In the genomic region with DNA sequence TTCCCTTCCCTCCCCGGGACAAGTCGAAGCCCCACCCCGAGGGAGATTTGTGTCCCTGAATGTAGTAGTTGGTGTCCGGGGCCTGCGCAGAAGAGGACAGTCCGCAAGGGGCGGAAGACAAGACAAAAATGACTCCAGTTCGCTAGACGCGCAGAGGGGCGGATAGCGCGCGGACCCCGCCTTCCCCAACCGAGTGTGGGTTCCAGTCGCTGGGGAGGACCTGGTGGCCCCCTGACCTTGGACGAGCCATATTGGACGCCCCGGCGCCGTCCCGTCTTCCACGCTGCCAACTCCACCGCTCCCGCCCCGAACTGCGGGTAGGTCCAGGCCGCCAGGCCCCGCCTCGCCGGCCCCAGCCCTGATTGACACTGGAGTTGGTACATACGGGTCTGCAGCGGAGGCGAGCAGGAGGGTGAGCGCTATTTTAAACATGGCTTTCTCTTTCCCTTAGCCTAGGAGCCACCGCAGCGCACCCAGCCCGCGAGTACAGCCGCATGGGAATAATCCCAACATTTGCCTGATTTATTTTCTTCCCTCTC, we compare ENCODE assay signal across 8 cellular contexts. TPM values are rescaled to one million over a fixed set of nuclear protein-coding genes. Genes with fewer than 3 reads are reported as not detected.
DNase-seq lines count a peak whose midpoint lies in the region; TF ChIP-seq lines count a peak whose summit lies in the region.

No MANE protein-coding gene starts in this region.

- H3K9me3 ChIP-seq in GM23248 (ENCODE audit: low read depth), result no peaks in the 10 kb centered on the region
- no peaks in the 10 kb centered on the region for H3K9me3 ChIP-seq in Karpas-422 (ENCODE audit: low read length)

- H3K27me3 ChIP-seq in GM23248 (replicated peaks; ENCODE audit: insufficient read depth) (no peaks in the 10 kb centered on the region), Karpas-422 (ENCODE audit: low read length) (no peaks in the 10 kb centered on the region)

- H3K9me2 ChIP-seq in GM23248 (ENCODE audit: insufficient read depth) (no peaks in the 10 kb centered on the region), Karpas-422 (replicated peaks; ENCODE audit: insufficient read depth, low read length) (no peaks in the 10 kb centered on the region)

- H3K9ac ChIP-seq in GM23248 (peak overlapping the region; percentile 95), Karpas-422 (ENCODE audit: low read length) (peak overlapping the region; percentile 92)

- H2AFZ ChIP-seq in GM23248 (peak overlapping the region; percentile 99), Karpas-422 (ENCODE audit: low read length) (peak overlapping the region; percentile 85)

- H3F3A ChIP-seq in GM23248 (ENCODE audit: insufficient read depth), result peaks cover 18% of the 10 kb centered on the region; the same call in 1 of the 2 replicates

- H3K27ac Mint-ChIP-seq in nephron progenitor cell, result peak overlapping the region; percentile 94
- peak overlapping the region; percentile 92 for H3K27ac Mint-ChIP-seq in stimulated activated naive CD8-positive, alpha-beta T cell treated with anti-CD3 and anti-CD28 coated beads, Interleukin-15, Interleukin-2, amounts not matched to agents 100 ng/mL and 50 ng/mL, for 24 hours

- in situ Hi-C loops in GM23248 (cut with MboI), result no loop called here

- H3K4me2 ChIP-seq in GM23248 (ENCODE audit: unreplicated experiment) (peak overlapping the region; percentile 92), Karpas-422 (ENCODE audit: low read depth, low read length, poor library complexity, severe bottlenecking) (peak overlapping the region; percentile 88)

- peaks cover 14% of the 10 kb centered on the region for H3K9me3 Mint-ChIP-seq in nephron progenitor cell
- H3K9me3 Mint-ChIP-seq in stimulated activated naive CD8-positive, alpha-beta T cell treated with anti-CD3 and anti-CD28 coated beads, Interleukin-15, Interleukin-2, amounts not matched to agents 100 ng/mL and 50 ng/mL, for 24 hours, result no peaks in the 10 kb centered on the region

- H4K20me1 ChIP-seq in GM23248 (ENCODE audit: insufficient read depth) (no peaks in the 10 kb centered on the region), Karpas-422 (ENCODE audit: insufficient read depth, low read depth, low read length) (no peaks in the 10 kb centered on the region)

- DNase-seq in EL, result peak; percentile 90
- DNase-seq in GM23248, result peak; percentile 94
- peak; percentile 91 for DNase-seq in Karpas-422
- peak; percentile 94 for DNase-seq in RPMI7951 (ENCODE audit: low read depth)
- peak; percentile 49 for DNase-seq in activated T-helper 9 cell treated with anti-CD3 and anti-CD28 coated beads, Interleukin-2, amount 50 U/mL, for 16 hours (ENCODE audit: low read depth)
- peak; percentile 79 for DNase-seq in fibroblast of the aortic adventitia (ENCODE audit: low read depth)
- DNase-seq in nephron progenitor cell, result peak; percentile 84

- H3K36me3 Mint-ChIP-seq in nephron progenitor cell (ENCODE audit: low read depth), result peaks cover 38% of the 10 kb centered on the region
- H3K36me3 Mint-ChIP-seq in stimulated activated naive CD8-positive, alpha-beta T cell treated with anti-CD3 and anti-CD28 coated beads, Interleukin-15, Interleukin-2, amounts not matched to agents 100 ng/mL and 50 ng/mL, for 24 hours (ENCODE audit: low read depth), result peaks cover 3% of the 10 kb centered on the region

- 1% methylated on average over 39 to 41 of the region's 41 CpGs for WGBS in GM23248 (ENCODE audit: low coverage in 1 of 2, low lambda C conversion rate in 2 of 2, missing lambda C conversion rate in 2 of 2), 2 experiments

- TF ChIP-seq CTCF in fibroblast of the aortic adventitia (IDR thresholded peaks at IDR 0.05; ENCODE audit: insufficient read depth, low read length), result peak; percentile 58
- TF ChIP-seq CTCF in nephron progenitor cell (IDR thresholded peaks at IDR 0.05), result no peak

- H3K79me2 ChIP-seq in GM23248 (ENCODE audit: insufficient read depth) (peaks cover 41% of the 10 kb centered on the region), Karpas-422 (ENCODE audit: low read length) (peaks cover 55% of the 10 kb centered on the region)

- peaks cover 6% of the 10 kb centered on the region for H3K4me1 ChIP-seq in GM23248 (ENCODE audit: insufficient read depth)
- H3K4me1 ChIP-seq in Karpas-422 (ENCODE audit: low read length), result peaks cover 27% of the 10 kb centered on the region

- H3K27me3 Mint-ChIP-seq in nephron progenitor cell (ENCODE audit: low read depth, poor library complexity), result no peaks in the 10 kb centered on the region
- H3K27me3 Mint-ChIP-seq in stimulated activated naive CD8-positive, alpha-beta T cell treated with anti-CD3 and anti-CD28 coated beads, Interleukin-15, Interleukin-2, amounts not matched to agents 100 ng/mL and 50 ng/mL, for 24 hours, result no peaks in the 10 kb centered on the region

- H3K4me3 ChIP-seq in GM23248 (peak overlapping the region; percentile 97), Karpas-422 (ENCODE audit: low read length) (peak overlapping the region; percentile 90), fibroblast of the aortic adventitia (ENCODE audit: low read depth, low read length) (peak overlapping the region; percentile 84)

- peak overlapping the region; percentile 96 for H3K4me3 Mint-ChIP-seq in nephron progenitor cell
- H3K4me3 Mint-ChIP-seq in stimulated activated naive CD8-positive, alpha-beta T cell treated with anti-CD3 and anti-CD28 coated beads, Interleukin-15, Interleukin-2, amounts not matched to agents 100 ng/mL and 50 ng/mL, for 24 hours, result peak overlapping the region; percentile 96

- H3K36me3 ChIP-seq in GM23248 (ENCODE audit: low read depth) (no peaks in the 10 kb centered on the region), Karpas-422 (ENCODE audit: insufficient read depth, low read length) (peaks cover 3% of the 10 kb centered on the region; the same call in 1 of the 2 replicates)

- H3K4me1 Mint-ChIP-seq in nephron progenitor cell, result peaks cover 15% of the 10 kb centered on the region
- H3K4me1 Mint-ChIP-seq in stimulated activated naive CD8-positive, alpha-beta T cell treated with anti-CD3 and anti-CD28 coated beads, Interleukin-15, Interleukin-2, amounts not matched to agents 100 ng/mL and 50 ng/mL, for 24 hours (ENCODE audit: low read depth), result peaks cover 28% of the 10 kb centered on the region

- peak overlapping the region; percentile 91 for H3K27ac ChIP-seq in GM23248
- peak overlapping the region; percentile 74 for H3K27ac ChIP-seq in Karpas-422 (ENCODE audit: low read length)

RNA-seq across cellular contexts. Expression of gene HMGN3, which starts 0.8 kb away (rescaled TPM):
- 17.6 and 30.0 TPM in 2 replicates for total RNA-seq in GM23248 (2014; rRNA removed; shearing (Covaris generic))
- 84.4 and 86.5 TPM in 2 replicates for polyA plus RNA-seq in GM23248 (2016; fragmentation: Nextera tagmentation; extraction: Ambion mirVana)
- 125 and 148 TPM in 2 replicates for total RNA-seq in Karpas-422 (2014; rRNA removed; shearing (Covaris generic); ENCODE audit: low replicate concordance)
- total RNA-seq in RPMI7951 (2014; rRNA removed; shearing (Covaris generic)), result 143 and 177 TPM in 2 replicates
- 42.3 and 74.4 TPM in 2 replicates for total RNA-seq in fibroblast of the aortic adventitia (ENCODE audit: low replicate concordance)

Comparison
In these comparisons a context has a peak if more than half of its experiments do, and no peak if none do; other contexts are left out.
1. Peak in every context shown above with its lines: DNase-seq, H3K4me3 ChIP-seq and H3K27ac ChIP-seq.